8 cellular contexts compared by ENCODE assay signal in genomic region chr1:84689514-84690396, GRCh38. TPM values are rescaled to one million over a fixed set of nuclear protein-coding genes. Genes with fewer than 3 reads are reported as not detected.
A peak's percentile ranks its signal among the peaks of the same experiment; 100 is the strongest.
DNase-seq lines count a peak whose midpoint lies in the region; ATAC-seq, FAIRE-seq and TF ChIP-seq lines count a peak whose summit lies in the region.

No MANE protein-coding gene starts in this region.

- no peak for TF ChIP-seq CTCF in omental fat pad (IDR thresholded peaks at IDR 0.05)

- DNase-seq in activated CD4-positive, CD25-positive, alpha-beta regulatory T cell treated with anti-CD3 and anti-CD28 coated beads, Interleukin-2, amount 50 U/mL, for 16 hours (ENCODE audit: low read depth, low spot score), result peak; percentile 1
- no peak for DNase-seq in activated CD4-positive, CD25-positive, alpha-beta regulatory T cell treated with anti-CD3 and anti-CD28 coated beads, Interleukin-2, amount 50 U/mL, for 72 hours
- DNase-seq in H54 (ENCODE audit: insufficient read length, low spot score) (no peak), NCI-H1417 treated with DMSO at 0.1 percent for 48 hours (lab: John Stamatoyannopoulos, UW) (peak; percentile 81), glomerular visceral epithelial cell (ENCODE audit: extremely low spot score) (peak; percentile 48), omental fat pad (ENCODE audit: low spot score) (peak; percentile 25), NCI-H187 treated with DMSO at 0.1 percent for 48 hours (lab: John Stamatoyannopoulos, UW) (no peak)
- DNase-seq in activated CD8-positive, alpha-beta memory T cell treated with anti-CD3 and anti-CD28 coated beads, Interleukin-2, amount 50 U/mL, for 48 hours, result peak; percentile 77

- TF ChIP-seq POLR2A in H54 (IDR thresholded peaks at IDR 0.05; ENCODE audit: low read depth, low read length), result 0 out of 2 replicates have a peak, but pooled peaks have one; percentile 21

- no peak for ATAC-seq in omental fat pad (ENCODE audit: low FRiP score)

- no peak for FAIRE-seq in H54 (lab: Jason Lieb, UNC)

RNA-seq across cellular contexts. Expression of gene SSX2IP, which starts 0.5 kb away (rescaled TPM):
- total RNA-seq in omental fat pad, result 1 to 10 TPM; 1.9 to 8.0 (median 3.9) TPM

Comparison
In these comparisons a context has a peak if more than half of its experiments do, and no peak if none do; other contexts are left out.
1. DNase-seq: peak in activated CD4-positive, CD25-positive, alpha-beta regulatory T cell treated with anti-CD3 and anti-CD28 coated beads, Interleukin-2, amount 50 U/mL, for 16 hours (single experiment), NCI-H1417 treated with DMSO at 0.1 percent for 48 hours (single experiment), activated CD8-positive, alpha-beta memory T cell treated with anti-CD3 and anti-CD28 coated beads, Interleukin-2, amount 50 U/mL, for 48 hours (single experiment), glomerular visceral epithelial cell (single experiment) and omental fat pad (single experiment); none in activated CD4-positive, CD25-positive, alpha-beta regulatory T cell treated with anti-CD3 and anti-CD28 coated beads, Interleukin-2, amount 50 U/mL, for 72 hours (single experiment), H54 (single experiment) and NCI-H187 treated with DMSO at 0.1 percent for 48 hours (single experiment).